In the genomic region with DNA sequence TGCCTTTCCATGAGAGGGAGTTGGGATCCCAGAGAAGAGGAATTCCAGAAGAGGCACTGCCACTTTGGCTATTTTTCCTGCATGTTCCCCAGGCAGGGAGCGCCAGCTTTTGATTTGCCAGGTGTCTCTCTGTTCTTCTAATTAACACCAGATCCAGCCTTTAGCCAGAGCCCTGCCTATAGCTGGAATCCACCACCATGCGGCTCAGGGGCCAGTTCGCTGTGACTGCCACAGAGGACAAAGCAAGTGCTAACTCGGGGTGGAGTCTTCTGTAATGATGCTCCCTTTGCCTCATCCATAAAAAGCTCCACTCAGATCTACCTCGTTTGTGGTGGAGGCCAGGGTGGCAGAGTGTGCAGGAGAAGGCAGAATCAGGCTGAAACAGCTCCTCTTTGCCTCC, we compare ENCODE assay signal across 8 cellular contexts. TPM values are rescaled to one million over a fixed set of nuclear protein-coding genes. Genes with fewer than 3 reads are reported as not detected.
DNase-seq lines count a peak whose midpoint lies in the region; ATAC-seq and TF ChIP-seq lines count a peak whose summit lies in the region.

No MANE protein-coding gene starts in this region.

- no CpG with 5 or more reads among the region's 5 CpGs for WGBS in H9 (ENCODE audit: extremely low coverage, insufficient read length, low lambda C conversion rate)
- 35 to 45% (median 40%) methylated on average over 5 of the region's 5 CpGs for WGBS in heart left ventricle, 4 donors
- WGBS in spleen, 5 donors, result 65 to 81% (median 74%) methylated on average over 5 of the region's 5 CpGs

- peak overlapping the region in 9 of 12 donors; percentile 54 to 62 (median 61) for H3K4me3 ChIP-seq in heart left ventricle
- H3K4me3 ChIP-seq in spleen, result peak overlapping the region in 2 of 8 donors; percentile 55 to 71

- H3K27me3 Mint-ChIP-seq in H9 (ENCODE audit: low read depth), result peaks cover 55% of the 10 kb centered on the region
- peaks cover 6 to 22% of the 10 kb centered on the region in 2 donors for H3K27me3 Mint-ChIP-seq in T-cell

- no peak overlapping the region for H3K9ac ChIP-seq in H9 (ENCODE audit: extremely low read depth, insufficient read length, low read length)

- no peak overlapping the region for H4K91ac ChIP-seq in H9 (ENCODE audit: insufficient read length, low read depth, low read length)

- H4K5ac ChIP-seq in H9 (ENCODE audit: insufficient read length, low read depth, low read length), result no peak overlapping the region

- no peaks in the 10 kb centered on the region; the same call in 1 of the 2 replicates for H3K4me1 ChIP-seq in H9 (ENCODE audit: insufficient read depth, low read length)
- H3K4me1 ChIP-seq in heart left ventricle, result peaks cover 0 to 29% (median 19%) of the 10 kb centered on the region in 12 donors
- peaks cover 0 to 28% (median 18%) of the 10 kb centered on the region in 6 donors for H3K4me1 ChIP-seq in spleen

- H2BK12ac ChIP-seq in H9 (ENCODE audit: insufficient read length, low read depth, low read length), result no peak overlapping the region

- H3K9me3 Mint-ChIP-seq in H9 (no peaks in the 10 kb centered on the region), T-cell (no peaks in the 10 kb centered on the region)

- H3K27ac Mint-ChIP-seq in H9 (no peak overlapping the region), T-cell (no peak overlapping the region)

- H3K36me3 ChIP-seq in heart left ventricle (no peaks in the 10 kb centered on the region), spleen (no peaks in the 10 kb centered on the region)

- no peak overlapping the region for H3K14ac ChIP-seq in H9 (ENCODE audit: insufficient read depth, low read length)

- H3T11ph ChIP-seq in H9 (ENCODE audit: low read length), result no peak overlapping the region

- no peak overlapping the region for H3K27ac ChIP-seq in H9 (ENCODE audit: insufficient read length, low read depth, low read length)
- peak overlapping the region; percentile 92 to 98 (median 94) for H3K27ac ChIP-seq in heart left ventricle
- peak overlapping the region in 7 of 8 donors; percentile 81 to 90 (median 87) for H3K27ac ChIP-seq in spleen

- H2AFZ ChIP-seq in H9 (ENCODE audit: low read length), result no peak overlapping the region

- no peaks in the 10 kb centered on the region for H3K79me1 ChIP-seq in H9 (ENCODE audit: insufficient read depth, low read depth, low read length, poor library complexity, severe bottlenecking)

- H3K4me1 Mint-ChIP-seq in H9 (peaks cover 25 to 30% of the 10 kb centered on the region in 2 experiments), T-cell (peaks cover 5 to 8% (median 8%) of the 10 kb centered on the region in 3 donors)

- no peak overlapping the region for H3K23ac ChIP-seq in H9 (ENCODE audit: insufficient read length, low read depth, low read length)

- no peak for ATAC-seq in T-cell (replicated peaks in 1 of 4)
- peak in 3 of 4 donors; percentile 4 to 23 (median 22) for ATAC-seq in heart left ventricle
- ATAC-seq in HG03280 (IDR thresholded peaks at IDR 0.05; ENCODE audit: unreplicated experiment), result no peak
- no peak for ATAC-seq in HG03097 (IDR thresholded peaks at IDR 0.05; ENCODE audit: low FRiP score, unreplicated experiment)

- H3K9me3 ChIP-seq in H9 (ENCODE audit: control insufficient read depth, low read depth, low read length), result no peaks in the 10 kb centered on the region
- H3K9me3 ChIP-seq in heart left ventricle, result no peaks in the 10 kb centered on the region
- H3K9me3 ChIP-seq in spleen, result no peaks in the 10 kb centered on the region

- H3K27me3 ChIP-seq in H9 (ENCODE audit: insufficient read depth, low read length) (peaks cover 2% of the 10 kb centered on the region; the same call in 1 of the 2 replicates), heart left ventricle (no peaks in the 10 kb centered on the region), spleen (replicated peaks in 1 of 7) (peaks cover 0 to 15% (median 5%) of the 10 kb centered on the region in 7 donors)

- no peak overlapping the region for H2BK15ac ChIP-seq in H9 (ENCODE audit: low read depth, low read length)

- H2BK120ac ChIP-seq in H9 (ENCODE audit: low read depth, low read length, poor library complexity, severe bottlenecking), result no peak overlapping the region

- H3K36me3 Mint-ChIP-seq in H9 (ENCODE audit: insufficient read depth in 1 of 3, low read depth in 3 of 3) (no peaks in the 10 kb centered on the region), T-cell (no peaks in the 10 kb centered on the region)

- peaks cover 8% of the 10 kb centered on the region for H3K23me2 ChIP-seq in H9 (ENCODE audit: insufficient read length, low read depth, low read length, poor library complexity, severe bottlenecking)

- CTCF ChIA-PET in T-cell (lab: Charles Lee), result interaction anchor here (0.6 to 1.0 kb wide), 5 partner anchors 14 to 108 kb away, joined by 3 to 18 read pairs (median 3); no protein-coding TSS in a partner anchor

- no peak overlapping the region for H2BK20ac ChIP-seq in H9 (ENCODE audit: low read depth, low read length, poor library complexity, severe bottlenecking)

- no peak overlapping the region for H3K56ac ChIP-seq in H9 (ENCODE audit: insufficient read length, low read depth, low read length)

- POLR2A ChIA-PET in T-cell (lab: Charles Lee), result interaction anchor here (0.6 to 0.7 kb wide), 5 partner anchors 11 to 34 kb away, joined by 3 to 7 read pairs (median 4); no protein-coding TSS in a partner anchor

- no peak overlapping the region for H2AK5ac ChIP-seq in H9 (ENCODE audit: insufficient read length, low read length)

- intact Hi-C loops in heart left ventricle (cut with DNase I), result loop anchor here in 2 of 10 donors (2.0 kb wide), 2 partner anchors 18 to 24 kb away; partner anchors contain the start of gene CTDSP2 (in 1 of the 2)
- intact Hi-C loops in spleen (cut with DNase I; ENCODE audit: low total_unique reads), result no loop called here

- H3K4me2 ChIP-seq in H9 (ENCODE audit: insufficient read depth, insufficient read length, low read length), result no peak overlapping the region

- no peaks in the 10 kb centered on the region for H3K79me2 ChIP-seq in H9 (ENCODE audit: insufficient read depth, low read length)

- H4K8ac ChIP-seq in H9 (replicated peaks; ENCODE audit: insufficient read length, low read depth, low read length), result no peak overlapping the region

- DNase-seq in H9, result peak; percentile 72
- DNase-seq in T-cell, result no peak
- DNase-seq in heart left ventricle, result no peak
- no peak for DNase-seq in spleen
- DNase-seq in SKM-1 treated with dmso at 0.1 percent for 144 hours (lab: John Stamatoyannopoulos, UW; ENCODE audit: unreplicated experiment), result no peak
- no peak for DNase-seq in effector CD4-positive, alpha-beta T cell

- H2BK5ac ChIP-seq in H9 (ENCODE audit: insufficient read length, low read length), result no peak overlapping the region

- H3K18ac ChIP-seq in H9 (ENCODE audit: insufficient read length, low read depth, low read length), result no peak overlapping the region

- TF ChIP-seq CTCF in H9 (conservative IDR thresholded peaks at IDR 0.05) (no peak), heart left ventricle (IDR thresholded peaks at IDR 0.05) (peak in 1 of 12 donors; percentile 3), spleen (IDR thresholded peaks at IDR 0.05 in 8 of 11, conservative IDR thresholded peaks at IDR 0.05 in 3 of 11) (no peak)

- no peaks in the 10 kb centered on the region for H4K20me1 ChIP-seq in H9 (ENCODE audit: control insufficient read depth, insufficient read depth, insufficient read length)

- H3K4me3 Mint-ChIP-seq in H9 (peak overlapping the region in 1 of 2 experiments; percentile 54; a peak in 3 of 5 replicates), T-cell (peak overlapping the region in 2 of 3 donors; percentile 66 to 91)

- H3K4ac ChIP-seq in H9 (ENCODE audit: low read depth, low read length), result no peak overlapping the region

- TF ChIP-seq POLR2A in heart left ventricle (IDR thresholded peaks at IDR 0.05) (no peak), spleen (IDR thresholded peaks at IDR 0.05) (no peak)

RNA-seq across cellular contexts. Expression of gene CTDSP2, which starts 17.9 kb away (rescaled TPM):
- 97.5 and 103 TPM in 2 replicates for total RNA-seq in H9 (2021)
- total RNA-seq in T-cell, result 100 to 1,000 TPM; 132 to 246 (median 234) TPM
- total RNA-seq in heart left ventricle, result 100 to 1,000 TPM in 3 of 9 donors, 10 to 100 TPM in 6; 69.9 to 191 (median 89.3) TPM
- 10 to 100 TPM; 28.0 to 68.4 TPM for polyA plus RNA-seq in heart left ventricle
- total RNA-seq in spleen, result 100 to 1,000 TPM; 140 to 203 (median 181) TPM
- polyA plus RNA-seq in spleen, result 10 to 100 TPM; 22.2 to 43.5 (median 23.8) TPM

RNA-seq across cellular contexts. Expression of gene AVIL, which starts 45.8 kb away (rescaled TPM):
- total RNA-seq in H9 (2021), result 1.9 and 2.2 TPM in 2 replicates
- total RNA-seq in T-cell, result 10 to 100 TPM in 1 of 5 donors, 1 to 10 TPM in 4; 2.2 to 12.3 (median 8.9) TPM
- 1 to 10 TPM; 1.3 to 6.2 (median 2.4) TPM for total RNA-seq in heart left ventricle
- polyA plus RNA-seq in heart left ventricle, result 1 to 10 TPM; 1.9 to 2.1 TPM
- 10 to 100 TPM in 1 of 7 donors, 1 to 10 TPM in 6; 4.8 to 18.6 (median 7.3) TPM for total RNA-seq in spleen
- polyA plus RNA-seq in spleen, result 1 to 10 TPM; 2.0 to 3.2 (median 2.8) TPM

Comparison
In these comparisons a context has a peak if more than half of its experiments do, and no peak if none do; other contexts are left out.
1. ATAC-seq: peak in heart left ventricle (3 of 4); none in T-cell (0 of 4), HG03280 (single experiment) and HG03097 (single experiment).